23 cellular contexts compared by ENCODE assay signal in the genomic region with DNA sequence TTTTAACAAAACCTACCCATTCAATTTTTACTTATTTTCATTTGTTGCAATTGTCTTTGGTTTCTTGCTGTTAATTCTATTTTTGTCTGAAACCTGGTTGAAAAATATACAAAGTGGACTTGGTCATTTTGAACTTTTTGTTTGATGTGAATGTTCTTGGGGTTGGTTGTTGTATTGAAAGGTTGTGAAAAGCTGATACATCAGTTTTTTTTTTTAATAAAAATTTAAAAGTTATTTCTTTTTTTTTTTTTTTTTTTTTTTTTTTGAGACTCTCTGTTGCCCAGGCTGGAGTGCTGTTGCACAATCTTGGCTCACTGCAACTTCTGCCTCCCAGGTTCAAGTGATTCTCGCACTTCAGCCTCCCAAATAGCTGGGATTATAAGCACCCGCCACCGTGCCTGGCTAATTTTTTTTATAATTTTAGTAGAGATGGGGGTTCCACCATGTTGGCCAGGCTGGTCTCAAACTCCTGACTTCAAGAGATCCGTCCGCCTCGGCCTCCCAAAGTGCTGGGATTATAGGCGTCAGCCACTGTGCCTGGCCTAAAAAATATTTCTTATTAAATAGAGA.
"Had no signal": no experiment of that assay in that cellular context is flagged by ENCODE, and none has a peak within 500 bp of the region (broad histone marks: within the 10 kb centered on the region; RNA-seq: fewer than 3 reads in every experiment).

No MANE protein-coding gene starts in this region.

- H3K9me3 ChIP-seq: colonic mucosa, gastroesophageal sphincter, spleen, thoracic aorta, upper lobe of left lung had no signal

- H3K36me3 Mint-ChIP-seq: activated naive CD8-positive, alpha-beta T cell had no signal

- H3K9ac ChIP-seq: neural progenitor cell had no signal

- H3K27ac ChIP-seq: colonic mucosa, gastroesophageal sphincter, spleen, thoracic aorta, upper lobe of left lung had no signal

- H3K27me3 ChIP-seq: colonic mucosa, dorsolateral prefrontal cortex, gastroesophageal sphincter, neural progenitor cell, spleen, upper lobe of left lung had no signal

- DNase-seq: activated B cell treated with CpG ODN at 0.5 μM for 24 hours; activated CD4-positive, alpha-beta T cell treated with anti-CD3 and anti-CD28 coated beads for 36 hours; activated CD4-positive, alpha-beta T cell treated with anti-CD3 and anti-CD28 coated beads, Interleukin-2, amount 50 U/mL, for 4 hours; activated CD8-positive, alpha-beta memory T cell treated with anti-CD3 and anti-CD28 coated beads for 24 hours; activated CD8-positive, alpha-beta memory T cell treated with anti-CD3 and anti-CD28 coated beads, Interleukin-2, amount 50 U/mL, for 4 hours; activated naive CD4-positive, alpha-beta T cell; activated T-cell treated with anti-CD3 and anti-CD28 coated beads, Interleukin-2, amount 50 U/mL, for 4 hours; amniotic stem cell; colonic mucosa; dorsolateral prefrontal cortex; effector memory CD8-positive, alpha-beta T cell; naive thymus-derived CD8-positive, alpha-beta T cell; spleen; stimulated activated CD4-positive, alpha-beta T cell treated with anti-CD3 and anti-CD28 coated beads, Interleukin-4, amount 100 ng/mL, for 1 hour; stimulated activated naive CD4-positive, alpha-beta T cell treated with Interleukin-2 at 50 U/mL for 16 hours; T-helper 1 cell had no signal

- H3K4me1 ChIP-seq: colonic mucosa, neural progenitor cell had no signal

- H3K36me3 ChIP-seq: colonic mucosa, gastroesophageal sphincter, neural progenitor cell, thoracic aorta, upper lobe of left lung had no signal

- H3K9me3 Mint-ChIP-seq: activated B cell treated with CpG ODN at 0.5 μM for 24 hours; activated T-cell treated with anti-CD3 and anti-CD28 coated beads, Interleukin-2, amount 50 U/mL, for 4 hours; activated T-helper 2 cell treated with anti-CD3 and anti-CD28 coated beads, Interferon-gamma antibody, Interleukin-2, Interleukin-4, amounts not matched to agents 10 μg/mL and 5 μg/mL and 100 μg/mL, durations not matched to agents 14 hours and 24 hours and 36 hours; effector memory CD8-positive, alpha-beta T cell; naive thymus-derived CD8-positive, alpha-beta T cell; neural progenitor cell had no signal

- H3K27me3 Mint-ChIP-seq: activated B cell treated with CpG ODN at 0.5 μM for 24 hours; activated CD4-positive, alpha-beta T cell treated with anti-CD3 and anti-CD28 coated beads for 36 hours; activated naive CD8-positive, alpha-beta T cell; effector memory CD8-positive, alpha-beta T cell; naive thymus-derived CD8-positive, alpha-beta T cell had no signal

- H3K4me3 Mint-ChIP-seq: activated B cell treated with CpG ODN at 0.5 μM for 24 hours; activated CD4-positive, alpha-beta T cell treated with anti-CD3 and anti-CD28 coated beads for 36 hours; activated naive CD8-positive, alpha-beta T cell; activated T-cell treated with anti-CD3 and anti-CD28 coated beads, Interleukin-2, amount 50 U/mL, for 4 hours; effector memory CD8-positive, alpha-beta T cell; naive thymus-derived CD8-positive, alpha-beta T cell; neural progenitor cell had no signal

- H3K4me3 ChIP-seq: colonic mucosa, dorsolateral prefrontal cortex, gastroesophageal sphincter, neural progenitor cell, spleen, thoracic aorta, upper lobe of left lung had no signal

- H3K27ac Mint-ChIP-seq: activated B cell treated with CpG ODN at 0.5 μM for 24 hours; activated CD4-positive, alpha-beta T cell treated with anti-CD3 and anti-CD28 coated beads for 36 hours; activated naive CD8-positive, alpha-beta T cell; activated T-helper 2 cell treated with anti-CD3 and anti-CD28 coated beads, Interferon-gamma antibody, Interleukin-2, Interleukin-4, amounts not matched to agents 10 μg/mL and 5 μg/mL and 100 μg/mL, durations not matched to agents 14 hours and 24 hours and 36 hours; neural progenitor cell had no signal

- ATAC-seq: activated CD4-positive, alpha-beta T cell treated with anti-CD3 and anti-CD28 coated beads for 36 hours; activated T-cell treated with anti-CD3 and anti-CD28 coated beads, Interleukin-2, amount 50 U/mL, for 4 hours; effector memory CD8-positive, alpha-beta T cell; esophagus mucosa; gastroesophageal sphincter; naive thymus-derived CD8-positive, alpha-beta T cell had no signal
